In the genomic region with DNA sequence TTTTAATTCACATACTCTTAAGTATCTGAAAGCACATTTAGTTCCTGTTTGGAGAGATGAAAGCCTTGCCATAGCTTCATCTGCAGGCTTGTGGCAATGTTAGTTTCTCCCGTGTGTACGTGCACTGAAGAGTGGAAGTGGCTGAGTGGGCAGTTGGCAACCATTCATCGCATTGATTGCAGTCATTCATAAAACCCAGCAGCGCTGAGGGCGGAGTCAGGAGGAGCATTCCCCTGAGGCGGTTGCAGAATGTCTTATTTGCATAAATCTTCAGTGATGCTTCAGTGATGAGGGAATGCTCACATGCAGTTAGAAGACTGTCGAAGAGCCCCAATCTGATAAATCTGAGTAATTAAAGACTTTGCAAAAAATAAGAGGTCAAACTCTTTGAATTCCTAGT, we compare ENCODE assay signal across 1 cellular context.
TF ChIP-seq lines count a peak whose summit lies in the region.

No MANE protein-coding gene starts in this region.

TF ChIP-seq in GM23338, 12 proteins besides CTCF, POLR2A, EP300 and RAD21 (continued from another document):
- TF ChIP-seq ETS1 (IDR thresholded peaks at IDR 0.05) (no peak), STAT1 (IDR thresholded peaks at IDR 0.05; ENCODE audit: unreplicated experiment) (no peak), JUNB (IDR thresholded peaks at IDR 0.05; ENCODE audit: unreplicated experiment) (no peak)
- TF ChIP-seq, protein P1, sequence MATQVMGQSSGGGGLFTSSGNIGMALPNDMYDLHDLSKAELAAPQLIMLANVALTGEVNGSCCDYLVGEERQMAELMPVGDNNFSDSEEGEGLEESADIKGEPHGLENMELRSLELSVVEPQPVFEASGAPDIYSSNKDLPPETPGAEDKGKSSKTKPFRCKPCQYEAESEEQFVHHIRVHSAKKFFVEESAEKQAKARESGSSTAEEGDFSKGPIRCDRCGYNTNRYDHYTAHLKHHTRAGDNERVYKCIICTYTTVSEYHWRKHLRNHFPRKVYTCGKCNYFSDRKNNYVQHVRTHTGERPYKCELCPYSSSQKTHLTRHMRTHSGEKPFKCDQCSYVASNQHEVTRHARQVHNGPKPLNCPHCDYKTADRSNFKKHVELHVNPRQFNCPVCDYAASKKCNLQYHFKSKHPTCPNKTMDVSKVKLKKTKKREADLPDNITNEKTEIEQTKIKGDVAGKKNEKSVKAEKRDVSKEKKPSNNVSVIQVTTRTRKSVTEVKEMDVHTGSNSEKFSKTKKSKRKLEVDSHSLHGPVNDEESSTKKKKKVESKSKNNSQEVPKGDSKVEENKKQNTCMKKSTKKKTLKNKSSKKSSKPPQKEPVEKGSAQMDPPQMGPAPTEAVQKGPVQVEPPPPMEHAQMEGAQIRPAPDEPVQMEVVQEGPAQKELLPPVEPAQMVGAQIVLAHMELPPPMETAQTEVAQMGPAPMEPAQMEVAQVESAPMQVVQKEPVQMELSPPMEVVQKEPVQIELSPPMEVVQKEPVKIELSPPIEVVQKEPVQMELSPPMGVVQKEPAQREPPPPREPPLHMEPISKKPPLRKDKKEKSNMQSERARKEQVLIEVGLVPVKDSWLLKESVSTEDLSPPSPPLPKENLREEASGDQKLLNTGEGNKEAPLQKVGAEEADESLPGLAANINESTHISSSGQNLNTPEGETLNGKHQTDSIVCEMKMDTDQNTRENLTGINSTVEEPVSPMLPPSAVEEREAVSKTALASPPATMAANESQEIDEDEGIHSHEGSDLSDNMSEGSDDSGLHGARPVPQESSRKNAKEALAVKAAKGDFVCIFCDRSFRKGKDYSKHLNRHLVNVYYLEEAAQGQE (IDR thresholded peaks at IDR 0.05; ENCODE audit: unreplicated experiment): no peak
TF ChIP-seq in GM23338: peak in this region for 0.
